14 cellular contexts compared by ENCODE assay signal in the genomic region with DNA sequence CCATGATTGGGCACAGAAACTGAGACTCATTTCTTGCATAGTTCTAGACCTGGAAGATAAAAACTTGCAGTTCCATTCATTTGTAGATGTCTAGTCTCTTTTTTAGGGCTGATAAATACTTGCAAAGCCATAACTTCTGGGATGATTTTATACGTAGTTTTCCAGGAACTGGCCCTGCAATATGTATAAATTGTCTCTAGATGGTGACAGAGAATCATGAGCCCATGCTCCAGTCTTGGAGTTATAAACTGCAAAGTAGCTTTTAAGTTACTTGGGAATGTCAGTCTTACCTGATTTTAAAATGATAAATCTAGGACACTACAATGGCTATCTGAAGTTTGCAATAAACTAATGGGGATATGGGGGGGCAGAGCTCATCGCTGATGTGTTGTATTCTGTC. TPM values are rescaled to one million over a fixed set of nuclear protein-coding genes. Genes with fewer than 3 reads are reported as not detected.
A peak's percentile ranks its signal among the peaks of the same experiment; 100 is the strongest.
DNase-seq lines count a peak whose midpoint lies in the region; ATAC-seq and TF ChIP-seq lines count a peak whose summit lies in the region.
"Had no signal": no experiment of that assay in that cellular context is flagged by ENCODE, and none has a peak within 500 bp of the region (broad histone marks: within the 10 kb centered on the region; RNA-seq: fewer than 3 reads in every experiment).

No MANE protein-coding gene starts in this region.

- peak overlapping the region; percentile 61 for H3K4me3 Mint-ChIP-seq in type B pancreatic cell
- H3K4me3 Mint-ChIP-seq: activated CD4-positive, alpha-beta memory T cell treated with anti-CD3 and anti-CD28 coated beads, Interleukin-2, amount 10 ng/mL, durations not matched to agents 7 days and 5 days; CD8-positive, alpha-beta T cell had no signal

- no peak for ATAC-seq in heart left ventricle
- no peak for ATAC-seq in left ventricle myocardium superior
- no peak for ATAC-seq in HG02763 (IDR thresholded peaks at IDR 0.05; ENCODE audit: unreplicated experiment)
- no peak for ATAC-seq in HG03196 (IDR thresholded peaks at IDR 0.05; ENCODE audit: unreplicated experiment)
- ATAC-seq: CD8-positive, alpha-beta T cell had no signal

- H3K4me3 ChIP-seq in heart left ventricle (no peak overlapping the region), fibroblast of the aortic adventitia (ENCODE audit: low read depth, low read length) (no peak overlapping the region)
- H3K4me3 ChIP-seq: SK-N-MC, transverse colon had no signal

- peaks cover 0 to 9% (median 0%) of the 10 kb centered on the region in 12 donors for H3K4me1 ChIP-seq in heart left ventricle

- H3K27ac Mint-ChIP-seq in type B pancreatic cell, result no peak overlapping the region
- H3K27ac Mint-ChIP-seq: activated CD4-positive, alpha-beta memory T cell treated with anti-CD3 and anti-CD28 coated beads, Interleukin-2, amount 10 ng/mL, durations not matched to agents 7 days and 5 days; CD8-positive, alpha-beta T cell had no signal

- WGBS in heart left ventricle, 4 donors, result 38 to 51% (median 49%) methylated on average over 2 of the region's 2 CpGs

- H3K9me3 Mint-ChIP-seq in type B pancreatic cell, result no peaks in the 10 kb centered on the region
- H3K9me3 Mint-ChIP-seq: activated CD4-positive, alpha-beta memory T cell treated with anti-CD3 and anti-CD28 coated beads, Interleukin-2, amount 10 ng/mL, durations not matched to agents 7 days and 5 days; CD8-positive, alpha-beta T cell had no signal

- peaks cover 12% of the 10 kb centered on the region for H3K4me1 Mint-ChIP-seq in type B pancreatic cell (ENCODE audit: unreplicated experiment)
- H3K4me1 Mint-ChIP-seq: activated CD4-positive, alpha-beta memory T cell treated with anti-CD3 and anti-CD28 coated beads, Interleukin-2, amount 10 ng/mL, durations not matched to agents 7 days and 5 days had no signal

- TF ChIP-seq CTCF in heart left ventricle (IDR thresholded peaks at IDR 0.05), result peak in 7 of 12 donors; percentile 14 to 34 (median 19)
- TF ChIP-seq CTCF in fibroblast of the aortic adventitia (IDR thresholded peaks at IDR 0.05; ENCODE audit: insufficient read depth, low read length), result peak; percentile 31
- TF ChIP-seq CTCF in type B pancreatic cell (conservative IDR thresholded peaks at IDR 0.05), result peak; percentile 53
- no peak for TF ChIP-seq CTCF in RWPE1 (conservative IDR thresholded peaks at IDR 0.05; ENCODE audit: low read depth)

- peaks cover 69% of the 10 kb centered on the region for H3K27me3 Mint-ChIP-seq in type B pancreatic cell

- no peak overlapping the region for H3K27ac ChIP-seq in heart left ventricle
- no peak overlapping the region for H3K27ac ChIP-seq in RWPE1
- H3K27ac ChIP-seq: SK-N-MC, transverse colon had no signal

- CTCF ChIA-PET in RWPE1 (lab: Yijun Ruan, JAX), result no interaction called here

- H3K9me3 ChIP-seq in heart left ventricle, result no peaks in the 10 kb centered on the region
- H3K9me3 ChIP-seq: transverse colon had no signal

- TF ChIP-seq POLR2A in heart left ventricle (IDR thresholded peaks at IDR 0.05), result no peak

- intact Hi-C loops in heart left ventricle (cut with DNase I) (loop anchor here in 5 of 10 donors (2.0 to 10.0 kb wide), 3 partner anchors 144 to 147 kb away; no protein-coding TSS in a partner anchor), left ventricle myocardium superior (cut with micrococcal nuclease) (no loop called here)

- no peaks in the 10 kb centered on the region for H3K36me3 Mint-ChIP-seq in type B pancreatic cell
- H3K36me3 Mint-ChIP-seq: CD8-positive, alpha-beta T cell had no signal

- peaks cover 4 to 42% (median 25%) of the 10 kb centered on the region in 9 donors for H3K27me3 ChIP-seq in heart left ventricle

- POLR2A ChIA-PET in RWPE1 (lab: Yijun Ruan, JAX; ENCODE audit: low non-redundant PET), result no interaction called here

- H3K36me3 ChIP-seq in heart left ventricle, result no peaks in the 10 kb centered on the region
- H3K36me3 ChIP-seq: transverse colon had no signal

- DNase-seq in heart left ventricle (no peak), left ventricle myocardium superior (no peak), NCI-H748 treated with DMSO at 0.1 percent for 48 hours (lab: John Stamatoyannopoulos, UW) (peak; percentile 19), fibroblast of the aortic adventitia (ENCODE audit: low read depth) (peak; percentile 37), type B pancreatic cell (ENCODE audit: extremely low spot score, unreplicated experiment) (no peak), RWPE1 (ENCODE audit: low spot score) (no peak)
- DNase-seq: activated CD4-positive, alpha-beta memory T cell treated with anti-CD3 and anti-CD28 coated beads, Interleukin-2, amount 10 ng/mL, durations not matched to agents 7 days and 5 days; CD8-positive, alpha-beta T cell; kidney; posterior cingulate gyrus; transverse colon had no signal

RNA-seq across cellular contexts. Expression of a gene that starts 3.0 kb away (rescaled TPM):
- under 1 TPM in 2 of 9 donors, not detected in 7; 0.14 to 0.69 TPM for total RNA-seq in heart left ventricle
- under 1 TPM in 1 of 2 donors, not detected in 1; 0.10 TPM for polyA plus RNA-seq in heart left ventricle
- not detected for total RNA-seq in left ventricle myocardium superior
- total RNA-seq in fibroblast of the aortic adventitia (ENCODE audit: low replicate concordance), result 0.08 and 0.27 TPM in 2 replicates
- total RNA-seq in type B pancreatic cell (ENCODE audit: low replicate concordance), result 5.5 and 7.9 TPM in 2 replicates
- total RNA-seq: activated CD4-positive, alpha-beta memory T cell treated with anti-CD3 and anti-CD28 coated beads, Interleukin-2, amount 10 ng/mL, durations not matched to agents 7 days and 5 days; CD8-positive, alpha-beta T cell had no signal

Comparison
In these comparisons a context has a peak if more than half of its experiments do, and no peak if none do; other contexts are left out.
1. DNase-seq: peak in NCI-H748 treated with DMSO at 0.1 percent for 48 hours (single experiment) and fibroblast of the aortic adventitia (single experiment); none in heart left ventricle (0 of 5), left ventricle myocardium superior (single experiment), type B pancreatic cell (single experiment) and RWPE1 (single experiment).